ENCODE assay signal across 11 cellular contexts in the genomic region with DNA sequence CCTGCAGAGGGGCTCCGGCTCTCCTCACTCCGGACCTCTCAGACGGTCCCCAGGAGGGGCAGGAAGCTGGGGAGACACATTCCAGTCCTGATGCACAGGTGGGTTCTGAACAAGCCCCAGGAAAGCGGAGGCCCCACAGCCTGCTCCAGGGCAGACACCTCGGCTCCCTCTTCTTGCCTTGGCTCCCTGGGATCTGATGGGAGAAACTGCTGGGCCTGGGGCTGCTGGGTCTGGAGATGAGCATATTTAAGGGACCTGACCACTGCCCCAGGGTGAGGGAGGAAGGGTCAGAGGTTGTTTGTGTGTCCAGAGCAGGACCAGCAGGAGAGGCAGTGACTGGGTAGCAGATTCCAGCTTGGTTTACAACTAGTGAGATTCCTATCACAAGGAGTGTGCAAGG. TPM values are rescaled to one million over a fixed set of nuclear protein-coding genes. Genes with fewer than 3 reads are reported as not detected.
DNase-seq lines count a peak whose midpoint lies in the region; ATAC-seq, FAIRE-seq and TF ChIP-seq lines count a peak whose summit lies in the region.
"Had no signal": no experiment of that assay in that cellular context is flagged by ENCODE, and none has a peak within 500 bp of the region (broad histone marks: within the 10 kb centered on the region; RNA-seq: fewer than 3 reads in every experiment).

No MANE protein-coding gene starts in this region.

- dilution Hi-C loops in keratinocyte (cut with MboI; ENCODE audit: extremely low pct_ligation_motif_present, low sequenced_read_pairs), result no loop called here

- FAIRE-seq in keratinocyte (lab: Jason Lieb, UNC), result no peak

- H3K27me3 Mint-ChIP-seq in activated T-cell treated with anti-CD3 and anti-CD28 coated beads, Interleukin-2, amount 50 U/mL, for 4 hours (ENCODE audit: low read depth), result no peaks in the 10 kb centered on the region
- no peaks in the 10 kb centered on the region for H3K27me3 Mint-ChIP-seq in activated naive CD8-positive, alpha-beta T cell treated with anti-CD3 and anti-CD28 coated beads for 36 hours

- in situ Hi-C loops in transverse colon (cut with MboI; ENCODE audit: low pct_ligation_motif_present in 1 of 4, low pct_unique_long_range_greater_than_20kb in 1 of 4, low sequenced_read_pairs in 3 of 4), result loop anchor here in 1 of 4 donors (25.0 kb wide), 1 partner anchor 129 kb away; the partner anchor contains the start of gene NANS

- H3K4me1 Mint-ChIP-seq in activated T-cell treated with anti-CD3 and anti-CD28 coated beads, Interleukin-2, amount 50 U/mL, for 4 hours (ENCODE audit: low read depth), result peaks cover 31% of the 10 kb centered on the region
- peaks cover 30% of the 10 kb centered on the region for H3K4me1 Mint-ChIP-seq in activated naive CD8-positive, alpha-beta T cell treated with anti-CD3 and anti-CD28 coated beads for 36 hours

- H3K36me3 ChIP-seq in keratinocyte (ENCODE audit: control insufficient read depth in 2 of 2, extremely low read depth in 1 of 2, insufficient read depth in 2 of 2, low read length in 2 of 2) (no peaks in the 10 kb centered on the region), transverse colon (no peaks in the 10 kb centered on the region), testis (ENCODE audit: low read depth, missing control alignments) (no peaks in the 10 kb centered on the region)
- H3K36me3 ChIP-seq: right atrium auricular region, SJSA1 had no signal

- H3K27ac ChIP-seq in keratinocyte (ENCODE audit: control insufficient read depth, insufficient read depth, low read length) (peak overlapping the region; percentile 89), transverse colon (peak overlapping the region; percentile 79 to 91 (median 87)), testis (no peak overlapping the region)
- H3K27ac ChIP-seq: right atrium auricular region, SJSA1 had no signal

- H3K9me3 ChIP-seq in keratinocyte (ENCODE audit: control insufficient read depth, low read depth, low read length), result no peaks in the 10 kb centered on the region
- no peaks in the 10 kb centered on the region for H3K9me3 ChIP-seq in transverse colon
- H3K9me3 ChIP-seq in testis, result no peaks in the 10 kb centered on the region
- H3K9me3 ChIP-seq: right atrium auricular region, SJSA1 had no signal

- peaks cover 55% of the 10 kb centered on the region for H3K79me2 ChIP-seq in keratinocyte (ENCODE audit: control insufficient read depth, insufficient read depth, low read length)

- no peak overlapping the region for H3K27ac Mint-ChIP-seq in activated naive CD8-positive, alpha-beta T cell treated with anti-CD3 and anti-CD28 coated beads for 36 hours

- TF ChIP-seq EP300 in transverse colon (IDR thresholded peaks at IDR 0.05; ENCODE audit: low read depth), result no peak

- no peak for DNase-seq in activated T-cell treated with anti-CD3 and anti-CD28 coated beads, Interleukin-2, amount 50 U/mL, for 4 hours
- DNase-seq in activated T-cell treated with anti-CD3 and anti-CD28 coated beads, Interleukin-2, amount 50 U/mL, for 48 hours, result no peak
- no peak for DNase-seq in activated naive CD8-positive, alpha-beta T cell treated with anti-CD3 and anti-CD28 coated beads for 36 hours
- DNase-seq in keratinocyte (ENCODE audit: low read depth, low spot score) (no peak), transverse colon (no peak), testis (no peak), RPMI8226 (no peak), head of caudate nucleus (no peak)
- DNase-seq: NCI-H2171 treated with DMSO at 0.1 percent for 48 hours had no signal

- H3K36me3 Mint-ChIP-seq in activated T-cell treated with anti-CD3 and anti-CD28 coated beads, Interleukin-2, amount 50 U/mL, for 4 hours (ENCODE audit: insufficient read depth), result no peaks in the 10 kb centered on the region
- H3K36me3 Mint-ChIP-seq in activated naive CD8-positive, alpha-beta T cell treated with anti-CD3 and anti-CD28 coated beads for 36 hours, result peaks cover 2% of the 10 kb centered on the region

- TF ChIP-seq POLR2A in transverse colon (IDR thresholded peaks at IDR 0.05), result no peak
- TF ChIP-seq POLR2A in testis (IDR thresholded peaks at IDR 0.05), result no peak

- H3K9me1 ChIP-seq in keratinocyte (ENCODE audit: control insufficient read depth, extremely low read depth, insufficient read depth, low read length), result peaks cover 3% of the 10 kb centered on the region

- H3K4me3 ChIP-seq in keratinocyte (ENCODE audit: control insufficient read depth in 2 of 3, extremely low read depth in 1 of 3, insufficient read depth in 2 of 3, low read depth in 1 of 3, low read length in 3 of 3) (peak overlapping the region; percentile 63 to 81 (median 79)), transverse colon (peak overlapping the region in 2 of 4 donors; percentile 65 to 67), testis (peak overlapping the region in 1 of 2 donors; percentile 73)
- H3K4me3 ChIP-seq: SJSA1 had no signal

- no peaks in the 10 kb centered on the region for H3K9me3 Mint-ChIP-seq in activated T-cell treated with anti-CD3 and anti-CD28 coated beads, Interleukin-2, amount 50 U/mL, for 4 hours
- H3K9me3 Mint-ChIP-seq in activated naive CD8-positive, alpha-beta T cell treated with anti-CD3 and anti-CD28 coated beads for 36 hours, result no peaks in the 10 kb centered on the region

- no peaks in the 10 kb centered on the region for H3K27me3 ChIP-seq in keratinocyte (ENCODE audit: control insufficient read depth, extremely low read depth, insufficient read depth, low read length)
- no peaks in the 10 kb centered on the region for H3K27me3 ChIP-seq in transverse colon
- H3K27me3 ChIP-seq in testis, result no peaks in the 10 kb centered on the region
- H3K27me3 ChIP-seq: right atrium auricular region, SJSA1 had no signal

- intact Hi-C loops in transverse colon (cut with DNase I; ENCODE audit: low total_unique reads) (loop anchor here (5.0 kb wide), 1 partner anchor 264 kb away; no protein-coding TSS in a partner anchor), testis (cut with DNase I; ENCODE audit: low total_unique reads) (no loop called here), head of caudate nucleus (cut with DNase I) (no loop called here)

- TF ChIP-seq CTCF in keratinocyte (optimal IDR thresholded peaks at IDR 0.05 in 1 of 3, IDR thresholded peaks at IDR 0.05 in 1 of 3, conservative IDR thresholded peaks at IDR 0.05 in 1 of 3; ENCODE audit: extremely low read depth in 1 of 3, insufficient read depth in 2 of 3, low read length in 3 of 3), result no peak
- no peak for TF ChIP-seq CTCF in transverse colon (IDR thresholded peaks at IDR 0.05)
- TF ChIP-seq CTCF in testis (IDR thresholded peaks at IDR 0.05), result no peak

- 62% methylated on average over 4 of the region's 5 CpGs; no CpG with 5 or more reads in 1 of the 2 donors for WGBS in transverse colon (ENCODE audit: low coverage in 1 of 2), 2 donors
- WGBS in testis, 2 donors, result 0 to 32% methylated on average over 1 to 4 of the region's 5 CpGs

- H3K4me1 ChIP-seq in keratinocyte (ENCODE audit: control insufficient read depth, extremely low read depth, insufficient read depth, low read length) (peaks cover 30% of the 10 kb centered on the region), transverse colon (peaks cover 4 to 39% (median 15%) of the 10 kb centered on the region in 4 donors), testis (peaks cover 10% of the 10 kb centered on the region)

- H3K4me2 ChIP-seq in keratinocyte (ENCODE audit: control insufficient read depth, extremely low read depth, insufficient read depth, low read depth, low read length), result peak overlapping the region; percentile 87

- H3K4me3 Mint-ChIP-seq in activated T-cell treated with anti-CD3 and anti-CD28 coated beads, Interleukin-2, amount 50 U/mL, for 4 hours, result peak overlapping the region; percentile 75
- peak overlapping the region; percentile 75 for H3K4me3 Mint-ChIP-seq in activated naive CD8-positive, alpha-beta T cell treated with anti-CD3 and anti-CD28 coated beads for 36 hours

- H4K20me1 ChIP-seq in keratinocyte (ENCODE audit: control insufficient read depth, extremely low read depth, insufficient read depth, low read length), result no peaks in the 10 kb centered on the region

- H3K9ac ChIP-seq in keratinocyte (ENCODE audit: control insufficient read depth, extremely low read depth, insufficient read depth, low read length), result peak overlapping the region; percentile 91

- H2AFZ ChIP-seq in keratinocyte (ENCODE audit: control insufficient read depth, low read length), result no peak overlapping the region

- no peak for ATAC-seq in activated T-cell treated with anti-CD3 and anti-CD28 coated beads, Interleukin-2, amount 50 U/mL, for 4 hours

RNA-seq across cellular contexts. Expression of gene CORO2A, which starts 1.2 kb away (rescaled TPM):
- 1 to 10 TPM; 1.6 to 2.1 (median 1.7) TPM for total RNA-seq in activated T-cell treated with anti-CD3 and anti-CD28 coated beads, Interleukin-2, amount 50 U/mL, for 4 hours
- total RNA-seq in activated naive CD8-positive, alpha-beta T cell treated with anti-CD3 and anti-CD28 coated beads for 36 hours, result 1 to 10 TPM; 8.2 TPM
- polyA plus RNA-seq in keratinocyte (30.9 to 45.2 TPM (median 31.7 TPM) in 3 replicates), testis (ENCODE audit: insufficient read depth, low read depth, low replicate concordance) (28.0 TPM)
- 9.8 TPM for polyA plus RNA-seq in keratinocyte (2011; ENCODE audit: low read depth)
- 33.2 and 34.5 TPM in 2 replicates for polyA plus RNA-seq in keratinocyte (2011; cell fraction: cytosol; rRNA removed)
- 35.1 and 38.7 TPM in 2 replicates for polyA plus RNA-seq in keratinocyte (2011; cell fraction: nucleus; rRNA removed)
- polyA plus RNA-seq in keratinocyte (2012; ENCODE audit: low replicate concordance), result 17.9 and 33.7 TPM in 2 replicates
- 49.6 to 65.0 TPM (median 51.0 TPM) in 3 replicates for polyA minus RNA-seq in keratinocyte
- polyA minus RNA-seq in keratinocyte (2011; cell fraction: cytosol; rRNA and poly(A)+ RNA removed), result 38.0 TPM
- polyA minus RNA-seq in keratinocyte (2011; cell fraction: nucleus; rRNA and poly(A)+ RNA removed), result 23.0 and 30.8 TPM in 2 replicates
- total RNA-seq in transverse colon (10 to 100 TPM in 3 of 4 donors, 1 to 10 TPM in 1; 10.0 to 59.1 (median 47.1) TPM), testis (10 to 100 TPM; 46.3 to 50.5 TPM)

Comparison
In these comparisons a context has a peak if more than half of its experiments do, and no peak if none do; other contexts are left out.
1. H3K27ac ChIP-seq: peak in keratinocyte (single experiment) and transverse colon (4 of 4); none in testis (0 of 2).